ENCODE assay signal across 25 cellular contexts in the genomic region with DNA sequence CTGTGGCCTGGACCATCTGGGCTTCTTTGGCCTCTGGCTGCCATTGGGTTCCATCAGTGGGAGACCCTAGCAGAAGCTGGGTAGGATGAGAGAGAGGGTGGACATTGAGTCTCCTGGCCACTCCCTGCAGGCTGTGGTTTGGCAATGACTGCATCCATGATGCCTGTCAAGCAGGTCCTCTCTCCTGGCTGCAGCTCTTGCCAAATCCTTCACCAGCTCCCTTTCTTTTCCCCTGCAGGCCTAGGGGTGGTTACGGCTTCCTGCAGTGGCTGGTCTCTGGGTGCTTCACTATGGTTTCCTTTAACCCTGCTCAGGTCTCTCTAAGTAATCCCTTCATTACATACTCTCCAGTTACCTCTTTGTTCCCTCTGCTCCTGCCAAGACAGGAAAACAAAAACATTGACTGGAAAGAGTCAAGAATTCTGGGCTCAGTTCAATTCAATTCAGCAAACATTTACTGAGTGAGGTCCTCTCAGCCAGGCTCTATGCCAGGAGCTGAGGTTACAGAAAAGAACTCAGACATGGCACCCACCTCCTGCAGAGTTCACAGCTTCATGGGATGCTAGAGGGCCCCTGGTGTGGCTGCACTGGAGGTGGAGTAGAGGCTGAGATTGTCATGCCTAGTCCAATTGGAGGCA. TPM values are rescaled to one million over a fixed set of nuclear protein-coding genes. Genes with fewer than 3 reads are reported as not detected.
A peak's percentile ranks its signal among the peaks of the same experiment; 100 is the strongest.
DNase-seq lines count a peak whose midpoint lies in the region; ATAC-seq and TF ChIP-seq lines count a peak whose summit lies in the region.
"Had no signal": no experiment of that assay in that cellular context is flagged by ENCODE, and none has a peak within 500 bp of the region (broad histone marks: within the 10 kb centered on the region; RNA-seq: fewer than 3 reads in every experiment).

No MANE protein-coding gene starts in this region.

- TF ChIP-seq CTCF in body of pancreas (IDR thresholded peaks at IDR 0.05) (peak in 1 of 7 experiments; percentile 6), lower lobe of right lung (IDR thresholded peaks at IDR 0.05) (no peak)

- 67 to 75% methylated on average over 1 of the region's 1 CpG for WGBS in body of pancreas, 2 donors

- H3K9me3 ChIP-seq in body of pancreas (no peaks in the 10 kb centered on the region), lower lobe of right lung (no peaks in the 10 kb centered on the region)
- H3K9me3 ChIP-seq: colonic mucosa, gastroesophageal sphincter, SJSA1 had no signal

- H3K27ac ChIP-seq in body of pancreas = peak overlapping the region in 2 of 4 donors; percentile 31 to 48
- no peak overlapping the region for H3K27ac ChIP-seq in lower lobe of right lung
- H3K27ac ChIP-seq: brain microvascular endothelial cell, colonic mucosa, gastroesophageal sphincter, KMS-11, SJSA1 had no signal

- intact Hi-C loops in body of pancreas (cut with DNase I) (no loop called here), lower lobe of right lung (cut with DNase I) (no loop called here)

- H3K27me3 ChIP-seq in body of pancreas (no peaks in the 10 kb centered on the region), lower lobe of right lung (ENCODE audit: low read depth) (no peaks in the 10 kb centered on the region)
- H3K27me3 ChIP-seq: brain microvascular endothelial cell, colonic mucosa, SJSA1 had no signal

- ATAC-seq in body of pancreas (peak; percentile 69), lower lobe of right lung (peak; percentile 33 to 58), GM21515 (IDR thresholded peaks at IDR 0.05; ENCODE audit: unreplicated experiment) (no peak), GM18498 (IDR thresholded peaks at IDR 0.05; ENCODE audit: unreplicated experiment) (no peak), HG02870 (IDR thresholded peaks at IDR 0.05; ENCODE audit: unreplicated experiment) (no peak)
- ATAC-seq: activated CD8-positive, alpha-beta T cell treated with anti-CD3 and anti-CD28 coated beads for 36 hours; effector memory CD8-positive, alpha-beta T cell; gastroesophageal sphincter; stimulated activated naive CD8-positive, alpha-beta T cell treated with anti-CD3 and anti-CD28 coated beads, Interleukin-15, amount 100 ng/mL, for 72 hours; T-cell had no signal

- H3K4me1 ChIP-seq in body of pancreas = peaks cover 16% of the 10 kb centered on the region
- H3K4me1 ChIP-seq in lower lobe of right lung = no peaks in the 10 kb centered on the region
- H3K4me1 ChIP-seq: colonic mucosa, gastroesophageal sphincter, SJSA1 had no signal

- H3K4me3 ChIP-seq in body of pancreas (no peak overlapping the region), lower lobe of right lung (no peak overlapping the region)
- H3K4me3 ChIP-seq: colonic mucosa, gastroesophageal sphincter, SJSA1 had no signal

- no peak for TF ChIP-seq POLR2A in body of pancreas (IDR thresholded peaks at IDR 0.05)

- peak; percentile 39 for DNase-seq in NCI-H345 (lab: John Stamatoyannopoulos, UW)
- DNase-seq in NCI-H345 treated with DMSO at 0.1 percent for 48 hours (lab: John Stamatoyannopoulos, UW; ENCODE audit: unreplicated experiment) = no peak
- DNase-seq in body of pancreas = peak; percentile 38 to 72 (median 64)
- peak; percentile 56 for DNase-seq in lower lobe of right lung
- DNase-seq in EL = no peak
- DNase-seq: activated CD4-positive, CD25-positive, alpha-beta regulatory T cell treated with anti-CD3 and anti-CD28 coated beads, Interleukin-2, amount 50 U/mL, for 72 hours; activated CD8-positive, alpha-beta T cell treated with anti-CD3 and anti-CD28 coated beads for 36 hours; activated effector memory CD4-positive, alpha-beta T cell treated with anti-CD3 and anti-CD28 coated beads, Interleukin-2, amount 50 U/mL, for 16 hours; brain microvascular endothelial cell; CD4-positive, alpha-beta T cell; colonic mucosa; effector memory CD8-positive, alpha-beta T cell; HFFc6; NCI-H187; NCI-H510A; nephron progenitor cell; posterior cingulate gyrus; stimulated activated naive CD8-positive, alpha-beta T cell treated with anti-CD3 and anti-CD28 coated beads, Interleukin-15, amount 100 ng/mL, for 72 hours; T-cell had no signal

- H3K36me3 ChIP-seq in body of pancreas (replicated peaks in 1 of 2; ENCODE audit: insufficient read depth in 1 of 2, low read depth in 2 of 2) (no peaks in the 10 kb centered on the region), lower lobe of right lung (no peaks in the 10 kb centered on the region)
- H3K36me3 ChIP-seq: brain microvascular endothelial cell, colonic mucosa, gastroesophageal sphincter, SJSA1 had no signal

RNA-seq across cellular contexts. Expression of a gene that starts 19.8 kb away (rescaled TPM):
- 10 to 100 TPM; 13.2 to 19.5 TPM for total RNA-seq in body of pancreas
- 13.4 TPM for total RNA-seq in lower lobe of right lung
- total RNA-seq: CD4-positive, alpha-beta T cell; HFFc6 had no signal

Comparison
In these comparisons a context has a peak if more than half of its experiments do, and no peak if none do; other contexts are left out.
1. DNase-seq: peak in NCI-H345 (single experiment), body of pancreas (4 of 4) and lower lobe of right lung (single experiment); none in NCI-H345 treated with DMSO at 0.1 percent for 48 hours (single experiment) and EL (single experiment).
2. ATAC-seq: peak in body of pancreas (single experiment) and lower lobe of right lung (2 of 2); none in GM21515 (single experiment), GM18498 (single experiment) and HG02870 (single experiment).